ENCODE assay signal across 1 cellular context in genomic region chr3:161272524-161272923, GRCh38.
TF ChIP-seq lines count a peak whose summit lies in the region.

No MANE protein-coding gene starts in this region.

TF ChIP-seq in HepG2, 621 proteins besides CTCF, POLR2A, EP300 and RAD21 (continues in another document):
- TF ChIP-seq RFX3 (CRISPR knock-in tag; IDR thresholded peaks at IDR 0.05) (no peak), HNF1A (IDR thresholded peaks at IDR 0.05; ENCODE audit: low read depth) (no peak), HNF1A (CRISPR knock-in tag; IDR thresholded peaks at IDR 0.05; ENCODE audit: borderline replicate concordance) (no peak), FOXM1 (CRISPR knock-in tag; IDR thresholded peaks at IDR 0.05) (no peak), ZNF230 (CRISPR knock-in tag; IDR thresholded peaks at IDR 0.05) (no peak), ZNF446 (CRISPR knock-in tag; IDR thresholded peaks at IDR 0.05) (no peak), NFKB2 (CRISPR knock-in tag; IDR thresholded peaks at IDR 0.05; ENCODE audit: borderline replicate concordance) (no peak), TRIM22 (IDR thresholded peaks at IDR 0.05) (no peak), MTF1 (CRISPR knock-in tag; IDR thresholded peaks at IDR 0.05) (no peak), GLI4 (CRISPR knock-in tag; IDR thresholded peaks at IDR 0.05; ENCODE audit: borderline replicate concordance) (no peak), ZNF432 (CRISPR knock-in tag; IDR thresholded peaks at IDR 0.05; ENCODE audit: borderline replicate concordance) (no peak), SMARCE1 (IDR thresholded peaks at IDR 0.05; ENCODE audit: borderline replicate concordance) (no peak), CCAR2 (optimal IDR thresholded peaks at IDR 0.05; ENCODE audit: low read depth, low read length) (no peak), NR2F6 (IDR thresholded peaks at IDR 0.05) (peak; percentile 41; the same call in 1 of the 2 replicates), NR2F6 (CRISPR knock-in tag; IDR thresholded peaks at IDR 0.05) (peak; percentile 66; the same call in 1 of the 2 replicates), ZMAT5 (CRISPR knock-in tag; IDR thresholded peaks at IDR 0.05; ENCODE audit: borderline replicate concordance, low read depth) (no peak), HMG20A (CRISPR knock-in tag; IDR thresholded peaks at IDR 0.05; ENCODE audit: borderline replicate concordance) (peak; percentile 38; the same call in 1 of the 2 replicates), ZNF788 (CRISPR knock-in tag; IDR thresholded peaks at IDR 0.05; ENCODE audit: borderline replicate concordance) (no peak), KLF13 (CRISPR knock-in tag; IDR thresholded peaks at IDR 0.05) (no peak), ZNF615 (CRISPR knock-in tag; IDR thresholded peaks at IDR 0.05; ENCODE audit: borderline replicate concordance) (no peak), MIXL1 (CRISPR knock-in tag; IDR thresholded peaks at IDR 0.05) (no peak), NFKBIZ (CRISPR knock-in tag; IDR thresholded peaks at IDR 0.05) (no peak), NFIC (IDR thresholded peaks at IDR 0.05; ENCODE audit: low read length) (peak; percentile 23; the same call in 1 of the 2 replicates), SRSF1 (optimal IDR thresholded peaks at IDR 0.05; ENCODE audit: low read depth, low read length) (no peak), MED1 (CRISPR knock-in tag; IDR thresholded peaks at IDR 0.05) (no peak), ZNF44 (CRISPR knock-in tag; IDR thresholded peaks at IDR 0.05) (no peak), BCLAF1 (IDR thresholded peaks at IDR 0.05) (no peak), ZNF264 (CRISPR knock-in tag; IDR thresholded peaks at IDR 0.05) (no peak), NCOA1 (CRISPR knock-in tag; IDR thresholded peaks at IDR 0.05) (no peak), GABPB1 (CRISPR knock-in tag; IDR thresholded peaks at IDR 0.05) (no peak), ZBED4 (CRISPR knock-in tag; IDR thresholded peaks at IDR 0.05; ENCODE audit: borderline replicate concordance) (no peak), MBD4 (IDR thresholded peaks at IDR 0.05; ENCODE audit: borderline replicate concordance, low read length) (no peak), NR2F2 (IDR thresholded peaks at IDR 0.05; ENCODE audit: borderline replicate concordance, low read depth) (no peak), CREBL2 (CRISPR knock-in tag; IDR thresholded peaks at IDR 0.05; ENCODE audit: borderline replicate concordance) (no peak), RXRB (CRISPR knock-in tag; IDR thresholded peaks at IDR 0.05; ENCODE audit: borderline replicate concordance) (no peak), ZBTB1 (CRISPR knock-in tag; IDR thresholded peaks at IDR 0.05; ENCODE audit: borderline replicate concordance) (no peak)
- TF ChIP-seq, protein P1, sequence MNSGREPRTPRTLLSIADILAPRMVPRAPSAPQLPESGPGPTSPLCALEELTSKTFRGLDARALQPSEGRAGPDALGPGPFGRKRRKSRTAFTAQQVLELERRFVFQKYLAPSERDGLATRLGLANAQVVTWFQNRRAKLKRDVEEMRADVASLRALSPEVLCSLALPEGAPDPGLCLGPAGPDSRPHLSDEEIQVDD (CRISPR knock-in tag; IDR thresholded peaks at IDR 0.05; ENCODE audit: borderline replicate concordance): no peak
- TF ChIP-seq, protein P2, sequence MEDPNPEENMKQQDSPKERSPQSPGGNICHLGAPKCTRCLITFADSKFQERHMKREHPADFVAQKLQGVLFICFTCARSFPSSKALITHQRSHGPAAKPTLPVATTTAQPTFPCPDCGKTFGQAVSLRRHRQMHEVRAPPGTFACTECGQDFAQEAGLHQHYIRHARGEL (CRISPR knock-in tag; IDR thresholded peaks at IDR 0.05): no peak
- TF ChIP-seq, protein P3, sequence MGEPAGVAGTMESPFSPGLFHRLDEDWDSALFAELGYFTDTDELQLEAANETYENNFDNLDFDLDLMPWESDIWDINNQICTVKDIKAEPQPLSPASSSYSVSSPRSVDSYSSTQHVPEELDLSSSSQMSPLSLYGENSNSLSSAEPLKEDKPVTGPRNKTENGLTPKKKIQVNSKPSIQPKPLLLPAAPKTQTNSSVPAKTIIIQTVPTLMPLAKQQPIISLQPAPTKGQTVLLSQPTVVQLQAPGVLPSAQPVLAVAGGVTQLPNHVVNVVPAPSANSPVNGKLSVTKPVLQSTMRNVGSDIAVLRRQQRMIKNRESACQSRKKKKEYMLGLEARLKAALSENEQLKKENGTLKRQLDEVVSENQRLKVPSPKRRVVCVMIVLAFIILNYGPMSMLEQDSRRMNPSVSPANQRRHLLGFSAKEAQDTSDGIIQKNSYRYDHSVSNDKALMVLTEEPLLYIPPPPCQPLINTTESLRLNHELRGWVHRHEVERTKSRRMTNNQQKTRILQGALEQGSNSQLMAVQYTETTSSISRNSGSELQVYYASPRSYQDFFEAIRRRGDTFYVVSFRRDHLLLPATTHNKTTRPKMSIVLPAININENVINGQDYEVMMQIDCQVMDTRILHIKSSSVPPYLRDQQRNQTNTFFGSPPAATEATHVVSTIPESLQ (CRISPR knock-in tag; conservative IDR thresholded peaks at IDR 0.05): no peak
- TF ChIP-seq, protein P4, sequence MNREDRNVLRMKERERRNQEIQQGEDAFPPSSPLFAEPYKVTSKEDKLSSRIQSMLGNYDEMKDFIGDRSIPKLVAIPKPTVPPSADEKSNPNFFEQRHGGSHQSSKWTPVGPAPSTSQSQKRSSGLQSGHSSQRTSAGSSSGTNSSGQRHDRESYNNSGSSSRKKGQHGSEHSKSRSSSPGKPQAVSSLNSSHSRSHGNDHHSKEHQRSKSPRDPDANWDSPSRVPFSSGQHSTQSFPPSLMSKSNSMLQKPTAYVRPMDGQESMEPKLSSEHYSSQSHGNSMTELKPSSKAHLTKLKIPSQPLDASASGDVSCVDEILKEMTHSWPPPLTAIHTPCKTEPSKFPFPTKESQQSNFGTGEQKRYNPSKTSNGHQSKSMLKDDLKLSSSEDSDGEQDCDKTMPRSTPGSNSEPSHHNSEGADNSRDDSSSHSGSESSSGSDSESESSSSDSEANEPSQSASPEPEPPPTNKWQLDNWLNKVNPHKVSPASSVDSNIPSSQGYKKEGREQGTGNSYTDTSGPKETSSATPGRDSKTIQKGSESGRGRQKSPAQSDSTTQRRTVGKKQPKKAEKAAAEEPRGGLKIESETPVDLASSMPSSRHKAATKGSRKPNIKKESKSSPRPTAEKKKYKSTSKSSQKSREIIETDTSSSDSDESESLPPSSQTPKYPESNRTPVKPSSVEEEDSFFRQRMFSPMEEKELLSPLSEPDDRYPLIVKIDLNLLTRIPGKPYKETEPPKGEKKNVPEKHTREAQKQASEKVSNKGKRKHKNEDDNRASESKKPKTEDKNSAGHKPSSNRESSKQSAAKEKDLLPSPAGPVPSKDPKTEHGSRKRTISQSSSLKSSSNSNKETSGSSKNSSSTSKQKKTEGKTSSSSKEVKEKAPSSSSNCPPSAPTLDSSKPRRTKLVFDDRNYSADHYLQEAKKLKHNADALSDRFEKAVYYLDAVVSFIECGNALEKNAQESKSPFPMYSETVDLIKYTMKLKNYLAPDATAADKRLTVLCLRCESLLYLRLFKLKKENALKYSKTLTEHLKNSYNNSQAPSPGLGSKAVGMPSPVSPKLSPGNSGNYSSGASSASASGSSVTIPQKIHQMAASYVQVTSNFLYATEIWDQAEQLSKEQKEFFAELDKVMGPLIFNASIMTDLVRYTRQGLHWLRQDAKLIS (CRISPR knock-in tag; IDR thresholded peaks at IDR 0.05): no peak
- TF ChIP-seq, protein P5, sequence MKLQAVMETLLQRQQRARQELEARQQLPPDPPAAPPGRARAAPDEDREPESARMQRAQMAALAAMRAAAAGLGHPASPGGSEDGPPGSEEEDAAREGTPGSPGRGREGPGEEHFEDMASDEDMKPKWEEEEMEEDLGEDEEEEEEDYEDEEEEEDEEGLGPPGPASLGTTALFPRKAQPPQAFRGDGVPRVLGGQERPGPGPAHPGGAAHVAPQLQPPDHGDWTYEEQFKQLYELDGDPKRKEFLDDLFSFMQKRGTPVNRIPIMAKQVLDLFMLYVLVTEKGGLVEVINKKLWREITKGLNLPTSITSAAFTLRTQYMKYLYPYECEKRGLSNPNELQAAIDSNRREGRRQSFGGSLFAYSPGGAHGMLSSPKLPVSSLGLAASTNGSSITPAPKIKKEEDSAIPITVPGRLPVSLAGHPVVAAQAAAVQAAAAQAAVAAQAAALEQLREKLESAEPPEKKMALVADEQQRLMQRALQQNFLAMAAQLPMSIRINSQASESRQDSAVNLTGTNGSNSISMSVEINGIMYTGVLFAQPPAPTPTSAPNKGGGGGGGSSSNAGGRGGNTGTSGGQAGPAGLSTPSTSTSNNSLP (IDR thresholded peaks at IDR 0.05; ENCODE audit: low read depth, low read length): 0 out of 2 replicates have a peak, but pooled peaks have one; percentile 14
